In the genomic region with DNA sequence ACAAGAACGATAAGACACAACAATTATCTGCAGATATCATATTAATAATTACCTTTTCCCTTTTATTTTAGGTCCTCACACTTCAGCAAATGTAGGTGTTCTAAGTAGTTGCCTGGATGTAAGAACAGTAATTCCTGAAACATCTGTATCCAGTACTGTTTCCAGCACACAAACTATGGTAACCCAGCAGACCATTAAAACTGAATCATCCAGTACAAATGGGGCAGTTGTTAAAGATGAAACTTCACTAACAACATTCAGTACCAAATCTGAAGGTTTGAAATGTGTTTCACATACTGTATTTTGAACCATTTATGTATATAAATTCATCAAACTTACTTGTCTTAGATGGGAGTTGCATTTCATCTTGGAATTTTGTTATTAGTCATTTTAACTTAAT, we compare ENCODE assay signal across 20 cellular contexts. TPM values are rescaled to one million over a fixed set of nuclear protein-coding genes. Genes with fewer than 3 reads are reported as not detected.
DNase-seq lines count a peak whose midpoint lies in the region; ATAC-seq, FAIRE-seq and TF ChIP-seq lines count a peak whose summit lies in the region.
"Had no signal": no experiment of that assay in that cellular context is flagged by ENCODE, and none has a peak within 500 bp of the region (broad histone marks: within the 10 kb centered on the region; RNA-seq: fewer than 3 reads in every experiment).

No MANE protein-coding gene starts in this region.

- in situ Hi-C loops in transverse colon (cut with MboI; ENCODE audit: low pct_ligation_motif_present in 1 of 4, low pct_unique_long_range_greater_than_20kb in 1 of 4, low sequenced_read_pairs in 3 of 4): no loop called here

- H3K9me3 ChIP-seq in endocrine pancreas (ENCODE audit: control insufficient read depth, low read length): no peaks in the 10 kb centered on the region
- no peaks in the 10 kb centered on the region for H3K9me3 ChIP-seq in transverse colon
- H3K9me3 ChIP-seq: BLaER1 treated with 17β-estradiol and CSF1 and Interleukin-3, amounts not matched to agents 10 nM and 100 nM; HAP-1 had no signal

- H3K4me3 ChIP-seq in endocrine pancreas (ENCODE audit: control insufficient read depth, insufficient read depth, low read length) (peak overlapping the region; percentile 8), transverse colon (no peak overlapping the region)
- H3K4me3 ChIP-seq: BLaER1 treated with 17β-estradiol and CSF1 and Interleukin-3, amounts not matched to agents 10 nM and 100 nM; GM12878; HAP-1; K562 had no signal

- H3K4me1 ChIP-seq in endocrine pancreas (ENCODE audit: control insufficient read depth, insufficient read depth, low read length) (no peaks in the 10 kb centered on the region), transverse colon (no peaks in the 10 kb centered on the region)
- H3K4me1 ChIP-seq: BLaER1 treated with 17β-estradiol and CSF1 and Interleukin-3, amounts not matched to agents 10 nM and 100 nM; HAP-1 had no signal

- ATAC-seq in stimulated activated effector memory CD8-positive, alpha-beta T cell treated with anti-CD3 and anti-CD28 coated beads, Interleukin-12 subunit alpha, Interleukin-12 subunit beta, amount 100 ng/mL, for 72 hours: peak; percentile 65
- no peak for ATAC-seq in GM19397 (IDR thresholded peaks at IDR 0.05; ENCODE audit: unreplicated experiment)
- ATAC-seq: CD8-positive, alpha-beta T cell; GM12878; K562 had no signal

- peak; percentile 52 for FAIRE-seq in GM18507 (lab: Jason Lieb, UNC)
- FAIRE-seq: K562 had no signal

- no peak overlapping the region for H3K9ac ChIP-seq in endocrine pancreas (ENCODE audit: control insufficient read depth, insufficient read depth, low read length)
- H3K9ac ChIP-seq: BLaER1 treated with 17β-estradiol and CSF1 and Interleukin-3, amounts not matched to agents 10 nM and 100 nM had no signal

- intact Hi-C loops in head of caudate nucleus (cut with DNase I) (no loop called here), transverse colon (cut with DNase I; ENCODE audit: low total_unique reads) (no loop called here)

- no peak overlapping the region for H3K4me3 Mint-ChIP-seq in stimulated activated effector memory CD8-positive, alpha-beta T cell treated with anti-CD3 and anti-CD28 coated beads, Interleukin-12 subunit alpha, Interleukin-12 subunit beta, amount 100 ng/mL, for 72 hours
- H3K4me3 Mint-ChIP-seq: B cell; CD8-positive, alpha-beta T cell had no signal

- peaks cover 10% of the 10 kb centered on the region for H3K4me1 Mint-ChIP-seq in stimulated activated effector memory CD8-positive, alpha-beta T cell treated with anti-CD3 and anti-CD28 coated beads, Interleukin-12 subunit alpha, Interleukin-12 subunit beta, amount 100 ng/mL, for 72 hours
- H3K4me1 Mint-ChIP-seq: B cell had no signal

- H3K36me3 Mint-ChIP-seq in stimulated activated effector memory CD8-positive, alpha-beta T cell treated with anti-CD3 and anti-CD28 coated beads, Interleukin-12 subunit alpha, Interleukin-12 subunit beta, amount 100 ng/mL, for 72 hours: peaks cover 77% of the 10 kb centered on the region

- H3K27me3 ChIP-seq in endocrine pancreas (ENCODE audit: control insufficient read depth, insufficient read depth, low read length) (no peaks in the 10 kb centered on the region), transverse colon (no peaks in the 10 kb centered on the region)
- H3K27me3 ChIP-seq: BLaER1 treated with 17β-estradiol and CSF1 and Interleukin-3, amounts not matched to agents 10 nM and 100 nM had no signal

- DNase-seq in AG08396 (ENCODE audit: low spot score) (peak; percentile 7), GM18507 (ENCODE audit: extremely low spot score, insufficient read length, low read depth) (no peak), head of caudate nucleus (no peak), transverse colon (no peak)
- DNase-seq in stimulated activated effector memory CD8-positive, alpha-beta T cell treated with anti-CD3 and anti-CD28 coated beads, Interleukin-12 subunit alpha, Interleukin-12 subunit beta, amount 100 ng/mL, for 72 hours (ENCODE audit: low spot score in 2 of 2): no peak
- DNase-seq: CD8-positive, alpha-beta T cell; COR-L47; DMS 273 treated with DMSO at 0.1 percent for 48 hours; DMS53; DND-41; EL; Karpas-422 had no signal

- H3K27ac Mint-ChIP-seq in stimulated activated effector memory CD8-positive, alpha-beta T cell treated with anti-CD3 and anti-CD28 coated beads, Interleukin-12 subunit alpha, Interleukin-12 subunit beta, amount 100 ng/mL, for 72 hours: no peak overlapping the region
- H3K27ac Mint-ChIP-seq: B cell; CD8-positive, alpha-beta T cell had no signal

- TF ChIP-seq CTCF in transverse colon (IDR thresholded peaks at IDR 0.05): no peak

- no peak for TF ChIP-seq EP300 in transverse colon (IDR thresholded peaks at IDR 0.05; ENCODE audit: low read depth)

- H3K36me3 ChIP-seq in endocrine pancreas (ENCODE audit: control insufficient read depth, insufficient read depth, low read length) (peaks cover 6% of the 10 kb centered on the region), transverse colon (peaks cover 0 to 45% (median 19%) of the 10 kb centered on the region in 4 donors)

- 59 to 87% methylated on average over 1 of the region's 1 CpG for WGBS in transverse colon (ENCODE audit: low coverage in 1 of 2), 2 donors

- no peak overlapping the region for H3K27ac ChIP-seq in transverse colon
- H3K27ac ChIP-seq: BLaER1 treated with 17β-estradiol and CSF1 and Interleukin-3, amounts not matched to agents 10 nM and 100 nM; HL-60 had no signal

- H3K9me3 Mint-ChIP-seq in stimulated activated effector memory CD8-positive, alpha-beta T cell treated with anti-CD3 and anti-CD28 coated beads, Interleukin-12 subunit alpha, Interleukin-12 subunit beta, amount 100 ng/mL, for 72 hours: no peaks in the 10 kb centered on the region
- H3K9me3 Mint-ChIP-seq: CD8-positive, alpha-beta T cell had no signal

- no peak for TF ChIP-seq POLR2A in transverse colon (IDR thresholded peaks at IDR 0.05)

RNA-seq across cellular contexts. Expression of a gene that starts 31.0 kb away (rescaled TPM):
- 10 to 100 TPM; 13.3 to 46.4 (median 20.2) TPM for total RNA-seq in transverse colon

RNA-seq across cellular contexts. Expression of a gene that starts 42.7 kb away (rescaled TPM):
- 10 to 100 TPM in 3 of 4 donors, 1 to 10 TPM in 1; 9.4 to 26.0 (median 18.8) TPM for total RNA-seq in transverse colon

RNA-seq across cellular contexts. Expression of a gene that starts 45.3 kb away (rescaled TPM):
- total RNA-seq in transverse colon: 10 to 100 TPM in 1 of 4 donors, 1 to 10 TPM in 3; 1.1 to 21.3 (median 3.8) TPM
- total RNA-seq: B cell had no signal
